Comparison of ENCODE assay signal across 1 cellular context in the genomic region with DNA sequence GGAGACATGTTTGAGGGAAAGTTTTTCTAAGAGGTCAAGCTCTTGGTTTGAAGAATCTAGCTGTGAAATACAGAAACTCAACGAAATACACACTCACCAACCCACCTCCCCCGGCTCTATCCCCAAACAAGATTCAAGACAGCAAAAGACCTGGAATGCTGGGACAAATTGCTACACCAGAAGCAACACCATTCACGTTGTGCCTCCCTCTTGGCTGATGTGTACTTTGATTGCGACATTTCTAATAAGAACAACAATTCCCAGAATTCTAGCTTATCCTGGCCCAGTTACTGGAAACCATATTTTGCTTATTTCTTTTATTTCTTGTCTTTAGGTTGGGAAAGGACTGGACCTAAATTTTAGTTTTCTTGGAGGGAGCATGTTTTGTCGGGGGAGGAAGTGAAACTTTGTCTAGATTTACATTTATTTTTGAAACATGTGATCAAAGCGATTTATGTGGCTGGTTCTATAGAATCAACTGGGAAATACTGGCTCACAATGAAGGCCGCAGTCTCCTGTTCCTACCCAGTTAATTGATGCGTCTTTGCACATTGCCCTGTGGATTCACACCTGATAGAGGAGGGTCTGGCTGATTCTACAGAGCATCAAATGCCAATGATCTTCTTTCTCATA.
TF ChIP-seq lines count a peak whose summit lies in the region.

No MANE protein-coding gene starts in this region.

TF ChIP-seq in GM12878, 131 proteins besides CTCF, POLR2A, EP300 and RAD21:
- TF ChIP-seq GATAD2B (conservative IDR thresholded peaks at IDR 0.05; ENCODE audit: low read depth) (no peak), MEF2A (IDR thresholded peaks at IDR 0.05; ENCODE audit: insufficient read depth, low read depth, low read length) (no peak), SIX5 (IDR thresholded peaks at IDR 0.05; ENCODE audit: low read depth, low read length, severe bottlenecking) (no peak), FOXK2 (IDR thresholded peaks at IDR 0.05) (no peak), CREM (IDR thresholded peaks at IDR 0.05; ENCODE audit: low read depth) (no peak), SPI1 (IDR thresholded peaks at IDR 0.05; ENCODE audit: borderline replicate concordance, insufficient read depth, low read depth, low read length) (peak; percentile 86), SMAD1 (IDR thresholded peaks at IDR 0.05; ENCODE audit: low read depth, partially characterized antibody) (no peak)
